8 cellular contexts compared by ENCODE assay signal in the genomic region with DNA sequence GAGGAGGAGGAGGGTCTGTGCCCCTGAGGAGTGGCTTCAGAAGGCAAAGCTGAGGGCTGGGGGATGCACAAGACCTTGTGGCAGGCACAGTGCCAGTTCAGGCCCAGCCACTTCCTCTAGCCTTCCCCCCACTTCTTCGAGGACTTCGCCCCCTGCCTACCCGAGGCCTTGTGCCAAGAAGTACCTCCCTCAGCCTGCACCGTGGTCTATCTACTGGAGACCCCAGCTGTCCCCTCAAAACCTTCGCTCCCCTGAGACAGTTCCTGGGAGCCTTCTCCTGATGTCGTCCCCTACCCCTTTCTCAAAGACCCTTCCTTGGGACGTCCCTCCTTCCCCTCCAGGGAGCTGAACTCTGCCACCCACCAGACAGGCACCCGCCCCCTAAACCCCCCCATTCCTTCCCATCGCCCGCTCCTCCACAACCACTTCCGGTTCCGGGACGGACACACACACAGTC. TPM values are rescaled to one million over a fixed set of nuclear protein-coding genes. Genes with fewer than 3 reads are reported as not detected.
DNase-seq lines count a peak whose midpoint lies in the region; ATAC-seq and TF ChIP-seq lines count a peak whose summit lies in the region.

No MANE protein-coding gene starts in this region.

- H3F3A ChIP-seq in SK-N-SH (replicated peaks; ENCODE audit: insufficient read depth): peaks cover 15% of the 10 kb centered on the region

- DNase-seq in SK-N-SH (peak; percentile 90), epithelial cell of proximal tubule (ENCODE audit: low read depth) (no peak), aorta (peak in 1 of 2 donors; percentile 81)
- no peak for DNase-seq in natural killer cell treated with Interleukin-12 subunit alpha and Interleukin-12 subunit beta and Interleukin-15 and Interleukin-18, amount 100 ng/mL, for 72 hours (ENCODE audit: low spot score)

- TF ChIP-seq RAD21 in SK-N-SH (IDR thresholded peaks at IDR 0.05; ENCODE audit: low read length): no peak

- H3K4me3 Mint-ChIP-seq in natural killer cell treated with Interleukin-12 subunit alpha and Interleukin-12 subunit beta and Interleukin-15 and Interleukin-18, amount 100 ng/mL, for 72 hours: peak overlapping the region; percentile 90

- H3K4me2 ChIP-seq in SK-N-SH: peak overlapping the region; percentile 92

- H2AFZ ChIP-seq in SK-N-SH (ENCODE audit: low read depth): no peak overlapping the region

- 0% methylated on average over 13 of the region's 13 CpGs for WGBS in SK-N-SH (ENCODE audit: low lambda C conversion rate)
- WGBS in aorta, 2 donors: 0% methylated on average over 12 to 13 of the region's 13 CpGs

- H3K27me3 Mint-ChIP-seq in natural killer cell treated with Interleukin-12 subunit alpha and Interleukin-12 subunit beta and Interleukin-15 and Interleukin-18, amount 100 ng/mL, for 72 hours: no peaks in the 10 kb centered on the region

- H3K79me2 ChIP-seq in SK-N-SH (ENCODE audit: insufficient read depth): peaks cover 71% of the 10 kb centered on the region

- peak overlapping the region; percentile 81 to 90 for H3K27ac Mint-ChIP-seq in natural killer cell treated with Interleukin-12 subunit alpha and Interleukin-12 subunit beta and Interleukin-15 and Interleukin-18, amount 100 ng/mL, for 72 hours

- CTCF ChIA-PET in SK-N-SH (lab: Yijun Ruan, JAX): interaction anchor here (0.6 to 1.8 kb wide), 19 partner anchors 8 to 180 kb away, joined by 3 to 9 read pairs (median 4); a partner anchor contains a TSS

- POLR2A ChIA-PET in SK-N-SH (lab: Yijun Ruan, JAX): interaction anchor here (0.6 to 2.5 kb wide), 22 partner anchors 9 to 255 kb away, joined by 3 to 50 read pairs (median 5); a partner anchor contains a TSS

- peaks cover 16% of the 10 kb centered on the region; the same call in 1 of the 2 replicates for H4K20me1 ChIP-seq in SK-N-SH (ENCODE audit: insufficient read depth)

- H3K4me1 ChIP-seq in SK-N-SH (ENCODE audit: control insufficient read depth in 1 of 2, insufficient read depth in 2 of 2, low read depth in 1 of 2, low read length in 1 of 2) (peaks cover 8% of the 10 kb centered on the region in 2 experiments; a peak in 2 of 4 replicates), aorta (ENCODE audit: control insufficient read depth in 1 of 2, insufficient read depth in 2 of 2, low read length in 2 of 2) (no peaks in the 10 kb centered on the region)

- no peaks in the 10 kb centered on the region for H3K9me3 Mint-ChIP-seq in natural killer cell treated with Interleukin-12 subunit alpha and Interleukin-12 subunit beta and Interleukin-15 and Interleukin-18, amount 100 ng/mL, for 72 hours

- peak overlapping the region; percentile 90 to 99 for H3K27ac ChIP-seq in SK-N-SH (ENCODE audit: low read depth in 2 of 2, low read length in 1 of 2)
- peak overlapping the region; percentile 70 to 79 for H3K27ac ChIP-seq in aorta (ENCODE audit: low read depth in 1 of 2, low read length in 2 of 2)

- TF ChIP-seq EP300 in SK-N-SH (IDR thresholded peaks at IDR 0.05; ENCODE audit: borderline replicate concordance in 1 of 2, low read depth in 1 of 2, low read length in 1 of 2): no peak; a peak in 1 of 4 replicates

- no peaks in the 10 kb centered on the region for H3K27me3 ChIP-seq in SK-N-SH (ENCODE audit: insufficient read depth)
- no peaks in the 10 kb centered on the region for H3K27me3 ChIP-seq in aorta (ENCODE audit: control insufficient read depth in 1 of 2, insufficient read depth in 2 of 2, low read length in 1 of 2)

- ATAC-seq in SK-N-SH treated with all-trans-retinoic acid at 6 μM for 48 hours: no peak; the same call in 2 of the 3 replicates
- ATAC-seq in HG03520 (IDR thresholded peaks at IDR 0.05; ENCODE audit: unreplicated experiment): peak; percentile 7
- ATAC-seq in natural killer cell treated with Interleukin-12 subunit alpha and Interleukin-12 subunit beta and Interleukin-15 and Interleukin-18, amount 100 ng/mL, for 72 hours: peak; percentile 0 to 15
- ATAC-seq in aorta (ENCODE audit: low FRiP score): peak; percentile 17
- ATAC-seq in GM19452 (IDR thresholded peaks at IDR 0.05; ENCODE audit: unreplicated experiment): no peak

- H3K9ac ChIP-seq in SK-N-SH: peak overlapping the region; percentile 93

- H3K9me2 ChIP-seq in SK-N-SH: no peaks in the 10 kb centered on the region

- intact Hi-C loops in aorta (cut with DNase I): loop anchor here in 1 of 2 donors (5.0 kb wide), 1 partner anchor 34 kb away; a partner anchor contains a TSS

- H3K4me3 ChIP-seq in SK-N-SH (ENCODE audit: low read depth in 2 of 2, low read length in 1 of 2) (peak overlapping the region; percentile 78 to 79), WI38 (ENCODE audit: low read depth, low read length) (peak overlapping the region; percentile 95), epithelial cell of proximal tubule (ENCODE audit: low read depth, low read length) (peak overlapping the region; percentile 97), aorta (ENCODE audit: low read length in 2 of 2) (peak overlapping the region; percentile 71 to 81)

- peaks cover 51 to 53% of the 10 kb centered on the region in 2 donors for H3K4me1 Mint-ChIP-seq in natural killer cell treated with Interleukin-12 subunit alpha and Interleukin-12 subunit beta and Interleukin-15 and Interleukin-18, amount 100 ng/mL, for 72 hours (ENCODE audit: low read depth in 2 of 2)

- no peaks in the 10 kb centered on the region for H3K9me3 ChIP-seq in SK-N-SH
- no peaks in the 10 kb centered on the region for H3K9me3 ChIP-seq in aorta (ENCODE audit: control insufficient read depth, low read length)

- H3K36me3 ChIP-seq in SK-N-SH (replicated peaks in 1 of 2; ENCODE audit: control insufficient read depth in 1 of 2, insufficient read depth in 2 of 2, low read length in 1 of 2): peaks cover 7 to 13% of the 10 kb centered on the region in 2 experiments
- no peaks in the 10 kb centered on the region for H3K36me3 ChIP-seq in aorta (ENCODE audit: control insufficient read depth in 1 of 2, insufficient read depth in 2 of 2, low read length in 1 of 2)

- TF ChIP-seq CTCF in SK-N-SH (IDR thresholded peaks at IDR 0.05): no peak
- no peak for TF ChIP-seq CTCF in WI38 (IDR thresholded peaks at IDR 0.05; ENCODE audit: low read depth, low read length)
- TF ChIP-seq CTCF in epithelial cell of proximal tubule (conservative IDR thresholded peaks at IDR 0.05; ENCODE audit: low read depth, low read length): no peak

- peaks cover 17% of the 10 kb centered on the region for H3K36me3 Mint-ChIP-seq in natural killer cell treated with Interleukin-12 subunit alpha and Interleukin-12 subunit beta and Interleukin-15 and Interleukin-18, amount 100 ng/mL, for 72 hours

TF ChIP-seq in SK-N-SH, 30 proteins besides CTCF, POLR2A, EP300 and RAD21 (continues in another document):
- TF ChIP-seq FOSL2 (IDR thresholded peaks at IDR 0.05; ENCODE audit: borderline replicate concordance, low read depth) (no peak), SIN3A (IDR thresholded peaks at IDR 0.05; ENCODE audit: borderline replicate concordance, low read depth, low read length) (peak; percentile 80; the same call in 1 of the 2 replicates)

RNA-seq across cellular contexts. Expression of a gene that starts 0.6 kb away (rescaled TPM):
- polyA plus RNA-seq in SK-N-SH (2012; rRNA removed): 64.9 and 80.4 TPM in 2 replicates
- polyA plus RNA-seq in SK-N-SH (2012; cell fraction: cytosol; rRNA removed): 32.4 and 44.0 TPM in 2 replicates
- 222 and 232 TPM in 2 replicates for polyA plus RNA-seq in SK-N-SH (2012; cell fraction: nucleus; rRNA removed)
- total RNA-seq in epithelial cell of proximal tubule: 19.9 and 21.9 TPM in 2 replicates
- total RNA-seq in natural killer cell treated with Interleukin-12 subunit alpha and Interleukin-12 subunit beta and Interleukin-15 and Interleukin-18, amount 100 ng/mL, for 72 hours: 10 to 100 TPM; 81.1 to 90.0 TPM
- 10 to 100 TPM; 54.4 to 66.7 TPM for total RNA-seq in aorta
- 10 to 100 TPM; 23.2 to 49.3 TPM for polyA plus RNA-seq in aorta

RNA-seq across cellular contexts. Expression of a gene that starts 12.0 kb away (rescaled TPM):
- 5.9 and 9.9 TPM in 2 replicates for polyA plus RNA-seq in SK-N-SH (2012; rRNA removed)
- 9.0 and 13.5 TPM in 2 replicates for polyA plus RNA-seq in SK-N-SH (2012; cell fraction: cytosol; rRNA removed)
- polyA plus RNA-seq in SK-N-SH (2012; cell fraction: nucleus; rRNA removed): 26.9 and 28.4 TPM in 2 replicates
- 0.06 TPM in 1 of 2 replicates, not detected in the other for total RNA-seq in epithelial cell of proximal tubule
- total RNA-seq in natural killer cell treated with Interleukin-12 subunit alpha and Interleukin-12 subunit beta and Interleukin-15 and Interleukin-18, amount 100 ng/mL, for 72 hours: under 1 TPM in 1 of 2 donors, not detected in 1; 0.17 TPM
- total RNA-seq in aorta: 10 to 100 TPM in 1 of 2 donors, 1 to 10 TPM in 1; 1.2 to 10.7 TPM
- polyA plus RNA-seq in aorta: 1 to 10 TPM; 4.3 to 7.5 TPM

RNA-seq across cellular contexts. Expression of a gene that starts 25.7 kb away (rescaled TPM):
- 96.5 and 163 TPM in 2 replicates for polyA plus RNA-seq in SK-N-SH (2012; rRNA removed)
- polyA plus RNA-seq in SK-N-SH (2012; cell fraction: cytosol; rRNA removed): 108 and 110 TPM in 2 replicates
- 252 and 353 TPM in 2 replicates for polyA plus RNA-seq in SK-N-SH (2012; cell fraction: nucleus; rRNA removed)
- 18.4 and 60.0 TPM in 2 replicates for total RNA-seq in epithelial cell of proximal tubule
- total RNA-seq in natural killer cell treated with Interleukin-12 subunit alpha and Interleukin-12 subunit beta and Interleukin-15 and Interleukin-18, amount 100 ng/mL, for 72 hours: 10 to 100 TPM; 13.0 to 16.7 TPM
- total RNA-seq in aorta: 10 to 100 TPM; 19.7 to 43.3 TPM
- 10 to 100 TPM; 45.3 to 63.7 TPM for polyA plus RNA-seq in aorta

RNA-seq across cellular contexts. Expression of a gene that starts 35.3 kb away (rescaled TPM):
- polyA plus RNA-seq in SK-N-SH (2012; rRNA removed): 191 and 231 TPM in 2 replicates
- polyA plus RNA-seq in SK-N-SH (2012; cell fraction: cytosol; rRNA removed): 134 and 163 TPM in 2 replicates
- polyA plus RNA-seq in SK-N-SH (2012; cell fraction: nucleus; rRNA removed): 340 and 362 TPM in 2 replicates
- 59.2 and 63.5 TPM in 2 replicates for total RNA-seq in epithelial cell of proximal tubule
- 10 to 100 TPM; 49.6 to 60.6 TPM for total RNA-seq in natural killer cell treated with Interleukin-12 subunit alpha and Interleukin-12 subunit beta and Interleukin-15 and Interleukin-18, amount 100 ng/mL, for 72 hours
- total RNA-seq in aorta: 10 to 100 TPM; 47.0 to 50.1 TPM
- polyA plus RNA-seq in aorta: 10 to 100 TPM; 43.8 to 70.5 TPM

RNA-seq across cellular contexts. Expression of a gene that starts 41.3 kb away (rescaled TPM):
- polyA plus RNA-seq in SK-N-SH (2012; rRNA removed) (0.71 and 0.88 TPM in 2 replicates), aorta (under 1 TPM in 1 of 2 donors, not detected in 1; 0.25 TPM)
- 0.35 and 0.58 TPM in 2 replicates for polyA plus RNA-seq in SK-N-SH (2012; cell fraction: cytosol; rRNA removed)
- 5.4 and 6.0 TPM in 2 replicates for polyA plus RNA-seq in SK-N-SH (2012; cell fraction: nucleus; rRNA removed)
- total RNA-seq in epithelial cell of proximal tubule (0.58 TPM in 1 of 2 replicates, not detected in the other), aorta (1 to 10 TPM; 1.8 to 5.2 TPM)
- total RNA-seq in natural killer cell treated with Interleukin-12 subunit alpha and Interleukin-12 subunit beta and Interleukin-15 and Interleukin-18, amount 100 ng/mL, for 72 hours: 1 to 10 TPM in 1 of 2 donors, under 1 TPM in 1; 0.98 to 2.1 TPM

Comparison
In these comparisons a context has a peak if more than half of its experiments do, and no peak if none do; other contexts are left out.
1. ATAC-seq: peak in HG03520 (single experiment), natural killer cell treated with Interleukin-12 subunit alpha and Interleukin-12 subunit beta and Interleukin-15 and Interleukin-18, amount 100 ng/mL, for 72 hours (2 of 2) and aorta (single experiment); none in SK-N-SH treated with all-trans-retinoic acid at 6 μM for 48 hours (single experiment) and GM19452 (single experiment).
2. Peak in every context shown above with its lines, with median percentiles within 50 percentile points of each other: H3K4me3 ChIP-seq.